Comparison of ENCODE assay signal across 20 cellular contexts in the genomic region with DNA sequence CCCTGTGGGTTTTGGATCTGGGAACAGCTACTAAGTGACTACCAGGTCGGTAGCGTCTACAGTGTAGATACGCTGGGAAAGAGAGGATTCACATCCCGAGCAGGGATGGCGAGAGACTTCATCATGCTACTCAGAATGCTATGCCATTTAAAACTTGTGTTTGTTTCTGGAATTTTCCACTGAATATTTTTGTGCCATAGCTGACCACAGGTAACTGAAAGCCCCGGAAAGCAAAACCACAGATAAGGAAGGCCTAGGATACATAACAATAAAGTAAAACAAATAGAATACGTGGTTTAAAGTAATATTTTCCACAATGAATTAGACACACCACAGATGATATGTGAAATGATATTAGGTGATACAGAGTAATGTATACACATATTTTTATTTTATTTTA. TPM values are rescaled to one million over a fixed set of nuclear protein-coding genes. Genes with fewer than 3 reads are reported as not detected.
A peak's percentile ranks its signal among the peaks of the same experiment; 100 is the strongest.
DNase-seq lines count a peak whose midpoint lies in the region; ATAC-seq and TF ChIP-seq lines count a peak whose summit lies in the region.
"Had no signal": no experiment of that assay in that cellular context is flagged by ENCODE, and none has a peak within 500 bp of the region (broad histone marks: within the 10 kb centered on the region; RNA-seq: fewer than 3 reads in every experiment).

No MANE protein-coding gene starts in this region.

- no peak overlapping the region for H2AFZ ChIP-seq in trophoblast cell (ENCODE audit: insufficient read depth, low read length, poor library complexity)
- H2AFZ ChIP-seq: GM23248 had no signal

- H3K27me3 Mint-ChIP-seq in WTC11 (ENCODE audit: low read depth) = peaks cover 3% of the 10 kb centered on the region; the same call in 1 of the 2 replicates
- no peaks in the 10 kb centered on the region for H3K27me3 Mint-ChIP-seq in naive thymus-derived CD8-positive, alpha-beta T cell

- no peak overlapping the region for H4K12ac ChIP-seq in trophoblast cell (ENCODE audit: low read depth, low read length)

- no peaks in the 10 kb centered on the region for H3K79me1 ChIP-seq in trophoblast cell (ENCODE audit: low read length)

- no peak overlapping the region for H4K8ac ChIP-seq in trophoblast cell (ENCODE audit: low read depth, low read length)

- peak overlapping the region; percentile 53 for H4K91ac ChIP-seq in trophoblast cell (ENCODE audit: low read depth, low read length)

- no CpG with 5 or more reads among the region's 7 CpGs for WGBS in trophoblast cell (ENCODE audit: extremely low coverage, insufficient coverage, insufficient read length)

- H3K23ac ChIP-seq in trophoblast cell (ENCODE audit: low read length) = no peak overlapping the region

- H2AK5ac ChIP-seq in trophoblast cell (ENCODE audit: low read length) = peak overlapping the region; percentile 97

- no peak overlapping the region for H2BK5ac ChIP-seq in trophoblast cell (ENCODE audit: low read depth, low read length, poor library complexity)

- H3K4ac ChIP-seq in trophoblast cell (ENCODE audit: low read depth, low read length) = no peak overlapping the region

- H3K27ac Mint-ChIP-seq in WTC11 = peak overlapping the region; percentile 48; the same call in 1 of the 2 replicates
- no peak overlapping the region for H3K27ac Mint-ChIP-seq in naive thymus-derived CD8-positive, alpha-beta T cell

- H3K9me3 Mint-ChIP-seq in WTC11 = peaks cover 8% of the 10 kb centered on the region
- H3K9me3 Mint-ChIP-seq in naive thymus-derived CD8-positive, alpha-beta T cell = no peaks in the 10 kb centered on the region

- no peak overlapping the region for H3K4me3 ChIP-seq in trophoblast cell (ENCODE audit: low read depth, low read length)
- H3K4me3 ChIP-seq: A549, GM23248, MG63, SJSA1 had no signal

- no peaks in the 10 kb centered on the region for H3K79me2 ChIP-seq in trophoblast cell (ENCODE audit: control insufficient read depth, insufficient read depth, low read length, poor library complexity)

- H3K27ac ChIP-seq in trophoblast cell (ENCODE audit: low read depth, low read length) = no peak overlapping the region
- H3K27ac ChIP-seq: A549, GM23248, RWPE1, SJSA1 had no signal

- H3K4me2 ChIP-seq in trophoblast cell (ENCODE audit: low read length) = no peak overlapping the region
- H3K4me2 ChIP-seq: A549 had no signal

- peak overlapping the region; percentile 53 for H3K14ac ChIP-seq in trophoblast cell (ENCODE audit: low read length)

- no peak overlapping the region for H3K9ac ChIP-seq in trophoblast cell (ENCODE audit: low read length)
- H3K9ac ChIP-seq: GM23248 had no signal

- H3K27me3 ChIP-seq in trophoblast cell (ENCODE audit: insufficient read depth, low read length) = no peaks in the 10 kb centered on the region
- H3K27me3 ChIP-seq: MG63, SJSA1 had no signal

- H3K18ac ChIP-seq in trophoblast cell (ENCODE audit: low read length) = no peak overlapping the region

- H3K4me1 Mint-ChIP-seq in WTC11 = no peaks in the 10 kb centered on the region
- peaks cover 0 to 9% (median 0%) of the 10 kb centered on the region in 4 donors for H3K4me1 Mint-ChIP-seq in naive thymus-derived CD8-positive, alpha-beta T cell

- H3K9me3 ChIP-seq in trophoblast cell (ENCODE audit: insufficient read depth, low read depth, low read length) = no peaks in the 10 kb centered on the region
- H3K9me3 ChIP-seq: A549, Caco-2, MG63, SJSA1 had no signal

- no peaks in the 10 kb centered on the region for H3K36me3 ChIP-seq in trophoblast cell (ENCODE audit: control insufficient read depth in 1 of 2, insufficient read depth in 2 of 2, low read length in 2 of 2)
- H3K36me3 ChIP-seq: MG63, SJSA1 had no signal

- TF ChIP-seq CTCF in WTC11 (IDR thresholded peaks at IDR 0.05) = no peak

- POLR2A ChIA-PET in WTC11 (lab: Charles Lee) = no interaction called here
- POLR2A ChIA-PET in naive thymus-derived CD8-positive, alpha-beta T cell (lab: Charles Lee) = no interaction called here

- H2BK12ac ChIP-seq in trophoblast cell (ENCODE audit: low read length) = peak overlapping the region; percentile 72

- H3K4me3 Mint-ChIP-seq in WTC11 = no peak overlapping the region
- no peak overlapping the region for H3K4me3 Mint-ChIP-seq in naive thymus-derived CD8-positive, alpha-beta T cell

- no peak for ATAC-seq in WTC11
- no peak for ATAC-seq in naive thymus-derived CD8-positive, alpha-beta T cell
- ATAC-seq: A549 had no signal

- H2BK120ac ChIP-seq in trophoblast cell (ENCODE audit: insufficient read depth, low read length, poor library complexity) = no peak overlapping the region

- peaks cover 7 to 9% of the 10 kb centered on the region in 2 experiments for H3K4me1 ChIP-seq in trophoblast cell (ENCODE audit: control insufficient read depth in 1 of 2, insufficient read depth in 2 of 2, low read length in 2 of 2)
- H3K4me1 ChIP-seq: A549, Caco-2, SJSA1 had no signal

- DNase-seq in activated CD8-positive, alpha-beta memory T cell treated with anti-CD3 and anti-CD28 coated beads, Interleukin-2, amount 50 U/mL, for 48 hours = peak; percentile 18
- DNase-seq in activated CD8-positive, alpha-beta memory T cell treated with anti-CD3 and anti-CD28 coated beads, Interleukin-2, amount 50 U/mL, for 4 hours = no peak
- DNase-seq in NCI-H226 = peak; percentile 52
- no peak for DNase-seq in WTC11 (ENCODE audit: low spot score)
- no peak for DNase-seq in trophoblast cell
- DNase-seq in NCI-H524 treated with DMSO at 0.1 percent for 48 hours (lab: John Stamatoyannopoulos, UW) = no peak
- DNase-seq in naive thymus-derived CD8-positive, alpha-beta T cell = no peak
- no peak for DNase-seq in NCI-H82 (lab: John Stamatoyannopoulos, UW)
- DNase-seq: Caco-2, DMS53, GM23248, KBM-7, MG63, NCI-H2029, NCI-H2171 treated with DMSO at 0.1 percent for 48 hours, NCI-H510A had no signal

- H3K36me3 Mint-ChIP-seq in WTC11 = peaks cover 3% of the 10 kb centered on the region
- H3K36me3 Mint-ChIP-seq in naive thymus-derived CD8-positive, alpha-beta T cell = no peaks in the 10 kb centered on the region

- CTCF ChIA-PET in WTC11 (lab: Charles Lee) = no interaction called here

TF ChIP-seq in WTC11, 78 proteins besides CTCF, POLR2A, EP300 and RAD21 (continues in another document):
- TF ChIP-seq NR3C1 (CRISPR knock-in tag; conservative IDR thresholded peaks at IDR 0.05; ENCODE audit: low read depth) = no peak
- no peak for TF ChIP-seq GRHL2 (CRISPR knock-in tag; IDR thresholded peaks at IDR 0.05; ENCODE audit: insufficient replicate concordance, severe bottlenecking)
- TF ChIP-seq, protein P1, sequence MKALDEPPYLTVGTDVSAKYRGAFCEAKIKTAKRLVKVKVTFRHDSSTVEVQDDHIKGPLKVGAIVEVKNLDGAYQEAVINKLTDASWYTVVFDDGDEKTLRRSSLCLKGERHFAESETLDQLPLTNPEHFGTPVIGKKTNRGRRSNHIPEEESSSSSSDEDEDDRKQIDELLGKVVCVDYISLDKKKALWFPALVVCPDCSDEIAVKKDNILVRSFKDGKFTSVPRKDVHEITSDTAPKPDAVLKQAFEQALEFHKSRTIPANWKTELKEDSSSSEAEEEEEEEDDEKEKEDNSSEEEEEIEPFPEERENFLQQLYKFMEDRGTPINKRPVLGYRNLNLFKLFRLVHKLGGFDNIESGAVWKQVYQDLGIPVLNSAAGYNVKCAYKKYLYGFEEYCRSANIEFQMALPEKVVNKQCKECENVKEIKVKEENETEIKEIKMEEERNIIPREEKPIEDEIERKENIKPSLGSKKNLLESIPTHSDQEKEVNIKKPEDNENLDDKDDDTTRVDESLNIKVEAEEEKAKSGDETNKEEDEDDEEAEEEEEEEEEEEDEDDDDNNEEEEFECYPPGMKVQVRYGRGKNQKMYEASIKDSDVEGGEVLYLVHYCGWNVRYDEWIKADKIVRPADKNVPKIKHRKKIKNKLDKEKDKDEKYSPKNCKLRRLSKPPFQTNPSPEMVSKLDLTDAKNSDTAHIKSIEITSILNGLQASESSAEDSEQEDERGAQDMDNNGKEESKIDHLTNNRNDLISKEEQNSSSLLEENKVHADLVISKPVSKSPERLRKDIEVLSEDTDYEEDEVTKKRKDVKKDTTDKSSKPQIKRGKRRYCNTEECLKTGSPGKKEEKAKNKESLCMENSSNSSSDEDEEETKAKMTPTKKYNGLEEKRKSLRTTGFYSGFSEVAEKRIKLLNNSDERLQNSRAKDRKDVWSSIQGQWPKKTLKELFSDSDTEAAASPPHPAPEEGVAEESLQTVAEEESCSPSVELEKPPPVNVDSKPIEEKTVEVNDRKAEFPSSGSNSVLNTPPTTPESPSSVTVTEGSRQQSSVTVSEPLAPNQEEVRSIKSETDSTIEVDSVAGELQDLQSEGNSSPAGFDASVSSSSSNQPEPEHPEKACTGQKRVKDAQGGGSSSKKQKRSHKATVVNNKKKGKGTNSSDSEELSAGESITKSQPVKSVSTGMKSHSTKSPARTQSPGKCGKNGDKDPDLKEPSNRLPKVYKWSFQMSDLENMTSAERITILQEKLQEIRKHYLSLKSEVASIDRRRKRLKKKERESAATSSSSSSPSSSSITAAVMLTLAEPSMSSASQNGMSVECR (CRISPR knock-in tag; IDR thresholded peaks at IDR 0.05; ENCODE audit: borderline replicate concordance) = no peak
- no peak for TF ChIP-seq KAT7 (CRISPR knock-in tag; IDR thresholded peaks at IDR 0.05; ENCODE audit: borderline replicate concordance)

RNA-seq across cellular contexts. Expression of a gene that starts 7.9 kb away (rescaled TPM):
- 0.04 TPM in 1 of 3 replicates, not detected in the others for total RNA-seq in WTC11 (2021)
- polyA plus RNA-seq in trophoblast cell (2013) = 0.03 TPM in 2 replicates
- total RNA-seq in naive thymus-derived CD8-positive, alpha-beta T cell = not detected
- not detected for polyA plus RNA-seq in naive thymus-derived CD8-positive, alpha-beta T cell
- total RNA-seq: G401, GM23248, SJSA1 had no signal
- polyA plus RNA-seq: GM23248 had no signal

RNA-seq across cellular contexts. Expression of a gene that starts 14.1 kb away (rescaled TPM):
- total RNA-seq in WTC11 (2021) = 66.5 to 81.5 TPM (median 70.8 TPM) in 3 replicates
- 43.8 and 44.0 TPM in 2 replicates for polyA plus RNA-seq in trophoblast cell (2013)
- 10 to 100 TPM; 51.6 to 52.6 TPM for total RNA-seq in naive thymus-derived CD8-positive, alpha-beta T cell
- 10 to 100 TPM; 68.0 to 79.9 (median 78.3) TPM for polyA plus RNA-seq in naive thymus-derived CD8-positive, alpha-beta T cell

RNA-seq across cellular contexts. Expression of a gene that starts 21.9 kb away (rescaled TPM):
- total RNA-seq in WTC11 (2021) = not detected in 3 replicates
- 0.08 and 0.10 TPM in 2 replicates for polyA plus RNA-seq in trophoblast cell (2013)
- total RNA-seq in naive thymus-derived CD8-positive, alpha-beta T cell = not detected
- not detected for polyA plus RNA-seq in naive thymus-derived CD8-positive, alpha-beta T cell
- total RNA-seq: G401, GM23248, SJSA1 had no signal
- polyA plus RNA-seq: A549, GM23248 had no signal

RNA-seq across cellular contexts. Expression of a gene that starts 35.4 kb away (rescaled TPM):
- not detected in 3 replicates for total RNA-seq in WTC11 (2021)
- polyA plus RNA-seq in trophoblast cell (2013) = 0.42 and 0.55 TPM in 2 replicates
- not detected for total RNA-seq in naive thymus-derived CD8-positive, alpha-beta T cell
- not detected for polyA plus RNA-seq in naive thymus-derived CD8-positive, alpha-beta T cell
- total RNA-seq: G401, GM23248, SJSA1 had no signal
- polyA plus RNA-seq: GM23248 had no signal

RNA-seq across cellular contexts. Expression of a gene that starts 35.8 kb away (rescaled TPM):
- 0.33 to 0.78 TPM (median 0.34 TPM) in 3 replicates for total RNA-seq in WTC11 (2021)
- 0.37 and 0.38 TPM in 2 replicates for polyA plus RNA-seq in trophoblast cell (2013)
- 1 to 10 TPM; 2.0 TPM for total RNA-seq in naive thymus-derived CD8-positive, alpha-beta T cell
- under 1 TPM; 0.25 to 0.44 (median 0.42) TPM for polyA plus RNA-seq in naive thymus-derived CD8-positive, alpha-beta T cell
- polyA plus RNA-seq: GM23248 had no signal

Comparison
In these comparisons a context has a peak if more than half of its experiments do, and no peak if none do; other contexts are left out.
1. DNase-seq: peak in activated CD8-positive, alpha-beta memory T cell treated with anti-CD3 and anti-CD28 coated beads, Interleukin-2, amount 50 U/mL, for 48 hours (single experiment) and NCI-H226 (single experiment); none in activated CD8-positive, alpha-beta memory T cell treated with anti-CD3 and anti-CD28 coated beads, Interleukin-2, amount 50 U/mL, for 4 hours (single experiment), WTC11 (single experiment), trophoblast cell (0 of 2), NCI-H524 treated with DMSO at 0.1 percent for 48 hours (single experiment), naive thymus-derived CD8-positive, alpha-beta T cell (0 of 10) and NCI-H82 (single experiment).